In genomic region chr1:244319283-244320132, GRCh38 we compare ENCODE assay signal across 8 cellular contexts.
DNase-seq lines count a peak whose midpoint lies in the region; ATAC-seq and TF ChIP-seq lines count a peak whose summit lies in the region.

No MANE protein-coding gene starts in this region.

- no peak for TF ChIP-seq CTCF in cardiac fibroblast (IDR thresholded peaks at IDR 0.05; ENCODE audit: low read depth, low read length)

- no peaks in the 10 kb centered on the region for H3K36me3 ChIP-seq in ACC112 (ENCODE audit: insufficient read depth, low read length)

- no peaks in the 10 kb centered on the region for H3K27me3 ChIP-seq in ACC112 (ENCODE audit: insufficient read depth, low read length)

- no peak overlapping the region for H3K4me3 ChIP-seq in ACC112 (ENCODE audit: low read depth, low read length)
- no peak overlapping the region for H3K4me3 ChIP-seq in cardiac fibroblast (replicated peaks in 1 of 2; ENCODE audit: low read depth in 2 of 2, low read length in 2 of 2)

- ATAC-seq in GM18861 (IDR thresholded peaks at IDR 0.05; ENCODE audit: unreplicated experiment), result peak; percentile 68
- ATAC-seq in HG02981 (IDR thresholded peaks at IDR 0.05; ENCODE audit: unreplicated experiment), result peak; percentile 78

- no peaks in the 10 kb centered on the region for H3K79me2 ChIP-seq in ACC112 (ENCODE audit: control insufficient read depth, insufficient read depth, low read length, unreplicated experiment)

- H3K4me1 ChIP-seq in ACC112 (ENCODE audit: control insufficient read depth, insufficient read depth, low read length, unreplicated experiment), result peaks cover 23% of the 10 kb centered on the region

- DNase-seq in RKO (ENCODE audit: low spot score), result peak; percentile 60
- peak; percentile 59 to 94 for DNase-seq in cardiac fibroblast (ENCODE audit: low read depth in 2 of 2)
- DNase-seq in renal cortical epithelial cell (ENCODE audit: low read depth), result peak; percentile 87
- no peak for DNase-seq in HuH-7 (ENCODE audit: low spot score)
- DNase-seq in foreskin melanocyte, result no peak

- peak overlapping the region; percentile 65 for H3K27ac ChIP-seq in ACC112 (ENCODE audit: low read depth, low read length)

- peak overlapping the region; percentile 58 for H2AFZ ChIP-seq in ACC112 (ENCODE audit: low read length, unreplicated experiment)

Comparison
In these comparisons a context has a peak if more than half of its experiments do, and no peak if none do; other contexts are left out.
1. DNase-seq: peak in RKO (single experiment), cardiac fibroblast (2 of 2) and renal cortical epithelial cell (single experiment); none in HuH-7 (single experiment) and foreskin melanocyte (single experiment).